In genomic region chr4:152181150-152181549, GRCh38 we compare ENCODE assay signal across 21 cellular contexts.
DNase-seq lines count a peak whose midpoint lies in the region; ATAC-seq and TF ChIP-seq lines count a peak whose summit lies in the region.
"Had no signal": no experiment of that assay in that cellular context is flagged by ENCODE, and none has a peak within 500 bp of the region (broad histone marks: within the 10 kb centered on the region; RNA-seq: fewer than 3 reads in every experiment).

No MANE protein-coding gene starts in this region.

- TF ChIP-seq POLR2A in esophagus squamous epithelium (IDR thresholded peaks at IDR 0.05): no peak

- H3K36me3 Mint-ChIP-seq in T-helper 2 cell treated with Interferon-gamma antibody and Interleukin-4, amounts not matched to agents 5 μg/mL and 100 μg/mL, for 36 hours (ENCODE audit: low read depth): peaks cover 4% of the 10 kb centered on the region
- H3K36me3 Mint-ChIP-seq: CD14-positive monocyte; CD4-positive, alpha-beta memory T cell; CD4-positive, CD25-positive, alpha-beta regulatory T cell had no signal

- no peaks in the 10 kb centered on the region for H3K27me3 Mint-ChIP-seq in T-helper 2 cell treated with Interferon-gamma antibody and Interleukin-4, amounts not matched to agents 5 μg/mL and 100 μg/mL, for 36 hours (ENCODE audit: low read depth)
- H3K27me3 Mint-ChIP-seq: CD4-positive, alpha-beta memory T cell had no signal

- TF ChIP-seq CTCF in psoas muscle (IDR thresholded peaks at IDR 0.05) (no peak), esophagus squamous epithelium (IDR thresholded peaks at IDR 0.05) (no peak)

- H3K9me3 Mint-ChIP-seq in T-helper 2 cell treated with Interferon-gamma antibody and Interleukin-4, amounts not matched to agents 5 μg/mL and 100 μg/mL, for 36 hours: peaks cover 18% of the 10 kb centered on the region
- H3K9me3 Mint-ChIP-seq: CD4-positive, CD25-positive, alpha-beta regulatory T cell had no signal

- H3K4me2 ChIP-seq in BLaER1 treated with 17β-estradiol and CSF1 and Interleukin-3, amounts not matched to agents 10 nM and 100 nM: peak overlapping the region in 6 of 11 experiments; percentile 12 to 52 (median 40); a peak in 6 of 22 replicates

- no peak overlapping the region for H3K27ac ChIP-seq in BLaER1 treated with 17β-estradiol and CSF1 and Interleukin-3, amounts not matched to agents 10 nM and 100 nM
- no peak overlapping the region for H3K27ac ChIP-seq in psoas muscle
- H3K27ac ChIP-seq in esophagus squamous epithelium: no peak overlapping the region

- no peak overlapping the region for H3K4me3 Mint-ChIP-seq in T-helper 2 cell treated with Interferon-gamma antibody and Interleukin-4, amounts not matched to agents 5 μg/mL and 100 μg/mL, for 36 hours
- H3K4me3 Mint-ChIP-seq: CD14-positive monocyte; CD4-positive, alpha-beta memory T cell; CD4-positive, CD25-positive, alpha-beta regulatory T cell; CD8-positive, alpha-beta memory T cell had no signal

- peak; percentile 86 to 98 (median 90) for ATAC-seq in psoas muscle
- no peak for ATAC-seq in GM19397 (IDR thresholded peaks at IDR 0.05; ENCODE audit: unreplicated experiment)

- no peaks in the 10 kb centered on the region for H4K20me1 ChIP-seq in BLaER1 treated with 17β-estradiol and CSF1 and Interleukin-3, amounts not matched to agents 10 nM and 100 nM

- DNase-seq in NCI-H2227 (lab: John Stamatoyannopoulos, UW; ENCODE audit: unreplicated experiment): peak; percentile 34
- peak; percentile 24 to 58 for DNase-seq in psoas muscle
- no peak for DNase-seq in esophagus squamous epithelium (lab: John Stamatoyannopoulos, UW)
- DNase-seq in T-helper 2 cell treated with Interferon-gamma antibody and Interleukin-4, amounts not matched to agents 5 μg/mL and 100 μg/mL, for 36 hours (ENCODE audit: low spot score): no peak
- no peak for DNase-seq in activated CD4-positive, alpha-beta T cell treated with anti-CD3 and anti-CD28 coated beads, Interleukin-2, amount 50 U/mL, for 48 hours
- DNase-seq: 8988T; ACHN; BE2C; C1 segment of cervical spinal cord; CD4-positive, alpha-beta memory T cell; CD4-positive, CD25-positive, alpha-beta regulatory T cell; CD8-positive, alpha-beta memory T cell; COR-L47; DMS 273 treated with DMSO at 0.1 percent for 48 hours; DMS153; DMS53; DMS79; GF-D8 had no signal

- H3K27me3 ChIP-seq in BLaER1 treated with 17β-estradiol and CSF1 and Interleukin-3, amounts not matched to agents 10 nM and 100 nM: no peaks in the 10 kb centered on the region
- H3K27me3 ChIP-seq in psoas muscle (ENCODE audit: insufficient read depth in 3 of 3, low read length in 2 of 3) (no peaks in the 10 kb centered on the region), esophagus squamous epithelium (no peaks in the 10 kb centered on the region)
- H3K27me3 ChIP-seq: BE2C had no signal

- no peak overlapping the region for H3K27ac Mint-ChIP-seq in T-helper 2 cell treated with Interferon-gamma antibody and Interleukin-4, amounts not matched to agents 5 μg/mL and 100 μg/mL, for 36 hours
- H3K27ac Mint-ChIP-seq: CD14-positive monocyte had no signal

- H3K36me3 ChIP-seq in BLaER1 treated with 17β-estradiol and CSF1 and Interleukin-3, amounts not matched to agents 10 nM and 100 nM: no peaks in the 10 kb centered on the region
- H3K36me3 ChIP-seq in psoas muscle (ENCODE audit: insufficient read depth in 1 of 2, low read depth in 1 of 2) (no peaks in the 10 kb centered on the region), esophagus squamous epithelium (no peaks in the 10 kb centered on the region)
- H3K36me3 ChIP-seq: BE2C had no signal

- H3K9ac ChIP-seq in BLaER1 treated with 17β-estradiol and CSF1 and Interleukin-3, amounts not matched to agents 10 nM and 100 nM: no peak overlapping the region

- H3K9me3 ChIP-seq in BLaER1 treated with 17β-estradiol and CSF1 and Interleukin-3, amounts not matched to agents 10 nM and 100 nM (replicated peaks in 1 of 11): peaks cover 0 to 62% (median 39%) of the 10 kb centered on the region in 11 experiments; a peak in 17 of 22 replicates
- H3K9me3 ChIP-seq in psoas muscle (no peaks in the 10 kb centered on the region), esophagus squamous epithelium (no peaks in the 10 kb centered on the region)
- H3K9me3 ChIP-seq: BE2C had no signal

- WGBS in psoas muscle, 3 donors: 29 to 77% (median 34%) methylated on average over 7 of the region's 7 CpGs
- WGBS in esophagus squamous epithelium, 2 donors: 88 to 96% methylated on average over 7 of the region's 7 CpGs

- H3K4me1 ChIP-seq in BLaER1 treated with 17β-estradiol and CSF1 and Interleukin-3, amounts not matched to agents 10 nM and 100 nM: peaks cover 28 to 40% (median 34%) of the 10 kb centered on the region in 10 experiments
- no peaks in the 10 kb centered on the region for H3K4me1 ChIP-seq in psoas muscle
- no peaks in the 10 kb centered on the region for H3K4me1 ChIP-seq in esophagus squamous epithelium
- H3K4me1 ChIP-seq: BE2C had no signal

- intact Hi-C loops in psoas muscle (cut with DNase I) (no loop called here), esophagus squamous epithelium (cut with DNase I) (no loop called here)

- H3K4me3 ChIP-seq in BLaER1 treated with 17β-estradiol and CSF1 and Interleukin-3, amounts not matched to agents 10 nM and 100 nM: no peak overlapping the region
- H3K4me3 ChIP-seq in psoas muscle: no peak overlapping the region
- H3K4me3 ChIP-seq in esophagus squamous epithelium: no peak overlapping the region

- peaks cover 11% of the 10 kb centered on the region for H3K4me1 Mint-ChIP-seq in T-helper 2 cell treated with Interferon-gamma antibody and Interleukin-4, amounts not matched to agents 5 μg/mL and 100 μg/mL, for 36 hours (ENCODE audit: low read depth)

Comparison
In these comparisons a context has a peak if more than half of its experiments do, and no peak if none do; other contexts are left out.
1. DNase-seq: peak in NCI-H2227 (single experiment) and psoas muscle (2 of 2); none in esophagus squamous epithelium (single experiment), T-helper 2 cell treated with Interferon-gamma antibody and Interleukin-4, amounts not matched to agents 5 μg/mL and 100 μg/mL, for 36 hours (single experiment) and activated CD4-positive, alpha-beta T cell treated with anti-CD3 and anti-CD28 coated beads, Interleukin-2, amount 50 U/mL, for 48 hours (0 of 2).